In genomic region chr1:13585996-13586395, GRCh38 we compare ENCODE assay signal across 16 cellular contexts. TPM values are rescaled to one million over a fixed set of nuclear protein-coding genes. Genes with fewer than 3 reads are reported as not detected.
DNase-seq lines count a peak whose midpoint lies in the region; ATAC-seq and TF ChIP-seq lines count a peak whose summit lies in the region.
"Had no signal": no experiment of that assay in that cellular context is flagged by ENCODE, and none has a peak within 500 bp of the region (broad histone marks: within the 10 kb centered on the region; RNA-seq: fewer than 3 reads in every experiment).

No MANE protein-coding gene starts in this region.

- H3K79me1 ChIP-seq in mesenchymal stem cell (replicated peaks; ENCODE audit: low read length, poor library complexity, severe bottlenecking) = no peaks in the 10 kb centered on the region

- peak overlapping the region; percentile 96 for H3K9ac ChIP-seq in mesenchymal stem cell (ENCODE audit: low read length)

- H3K36me3 Mint-ChIP-seq in stimulated activated effector memory CD8-positive, alpha-beta T cell treated with anti-CD3 and anti-CD28 coated beads, Interleukin-12 subunit alpha, Interleukin-12 subunit beta, amount 100 ng/mL, for 72 hours = no peaks in the 10 kb centered on the region
- H3K36me3 Mint-ChIP-seq: activated naive CD8-positive, alpha-beta T cell; naive thymus-derived CD4-positive, alpha-beta T cell had no signal

- no peak overlapping the region for H3K4me2 ChIP-seq in mesenchymal stem cell (ENCODE audit: low read length, poor library complexity, severe bottlenecking)

- no peak overlapping the region for H2BK120ac ChIP-seq in mesenchymal stem cell (ENCODE audit: low read depth, low read length)

- no peak overlapping the region for H3K23ac ChIP-seq in mesenchymal stem cell (ENCODE audit: low read length in 2 of 2)

- 71% methylated on average over 7 of the region's 7 CpGs for WGBS in mesenchymal stem cell
- WGBS in testis, 2 donors = 72 to 83% methylated on average over 7 of the region's 7 CpGs

- H3K27me3 ChIP-seq in HAP-1 (ENCODE audit: low read depth) (no peaks in the 10 kb centered on the region), dorsolateral prefrontal cortex (peaks cover 0 to 35% (median 12%) of the 10 kb centered on the region in 45 donors), mesenchymal stem cell (ENCODE audit: control insufficient read depth in 1 of 2, insufficient read depth in 1 of 2, low read length in 2 of 2) (peaks cover 18 to 34% of the 10 kb centered on the region in 2 experiments), testis (no peaks in the 10 kb centered on the region)

- H2BK5ac ChIP-seq in mesenchymal stem cell (ENCODE audit: low read depth, low read length, poor library complexity, severe bottlenecking) = no peak overlapping the region

- DNase-seq in HAP-1 (ENCODE audit: low spot score in 2 of 2) (no peak), dorsolateral prefrontal cortex (peak in 1 of 10 donors; percentile 20), mesenchymal stem cell (no peak), substantia nigra (lab: John Stamatoyannopoulos, UW) (peak in 10 of 49 donors; percentile 7 to 55 (median 27)), KG1 (lab: John Stamatoyannopoulos, UW) (no peak), testis (no peak)
- no peak for DNase-seq in activated CD4-positive, alpha-beta T cell treated with anti-CD3 and anti-CD28 coated beads for 1 hour
- DNase-seq in stimulated activated effector memory CD8-positive, alpha-beta T cell treated with anti-CD3 and anti-CD28 coated beads, Interleukin-12 subunit alpha, Interleukin-12 subunit beta, amount 100 ng/mL, for 72 hours (ENCODE audit: low spot score in 2 of 2) = no peak
- DNase-seq: activated CD4-positive, alpha-beta T cell treated with anti-CD3 and anti-CD28 coated beads for 36 hours; cortex of kidney; Kasumi-1; naive thymus-derived CD4-positive, alpha-beta T cell; NCI-H187 had no signal

- H3K4me1 ChIP-seq in HAP-1 (peaks cover 43% of the 10 kb centered on the region), mesenchymal stem cell (ENCODE audit: control insufficient read depth, insufficient read depth, low read depth, low read length) (peaks cover 6% of the 10 kb centered on the region), testis (peaks cover 3% of the 10 kb centered on the region)

- H3K4me3 Mint-ChIP-seq in stimulated activated effector memory CD8-positive, alpha-beta T cell treated with anti-CD3 and anti-CD28 coated beads, Interleukin-12 subunit alpha, Interleukin-12 subunit beta, amount 100 ng/mL, for 72 hours = no peak overlapping the region
- H3K4me3 Mint-ChIP-seq: activated CD4-positive, alpha-beta T cell treated with anti-CD3 and anti-CD28 coated beads for 36 hours; activated naive CD8-positive, alpha-beta T cell; naive thymus-derived CD4-positive, alpha-beta T cell; T-helper 1 cell treated with Interleukin-12 subunit alpha and Interleukin-12 subunit beta and Interleukin-4 antibody, amounts not matched to agents 30 μg/mL and 1 μg/mL, for 36 hours had no signal

- H2AK5ac ChIP-seq in mesenchymal stem cell (ENCODE audit: low read length, severe bottlenecking) = no peak overlapping the region

- no peak for ATAC-seq in stimulated activated effector memory CD8-positive, alpha-beta T cell treated with anti-CD3 and anti-CD28 coated beads, Interleukin-12 subunit alpha, Interleukin-12 subunit beta, amount 100 ng/mL, for 72 hours
- ATAC-seq: activated CD4-positive, alpha-beta T cell treated with anti-CD3 and anti-CD28 coated beads for 36 hours; HCT116; naive thymus-derived CD4-positive, alpha-beta T cell had no signal

- H3K18ac ChIP-seq in mesenchymal stem cell (ENCODE audit: low read depth in 1 of 2, low read length in 2 of 2) = no peak overlapping the region

- no peak for TF ChIP-seq POLR2A in testis (IDR thresholded peaks at IDR 0.05)

- in situ Hi-C loops in HAP-1 (cut with MboI; ENCODE audit: low sequenced_read_pairs) = no loop called here

- H3K36me3 ChIP-seq in HAP-1 (replicated peaks) = peaks cover 10% of the 10 kb centered on the region
- H3K36me3 ChIP-seq in mesenchymal stem cell (ENCODE audit: control insufficient read depth in 1 of 2, insufficient read depth in 2 of 2, low read depth in 1 of 2, low read length in 2 of 2) = no peaks in the 10 kb centered on the region
- no peaks in the 10 kb centered on the region for H3K36me3 ChIP-seq in testis (ENCODE audit: low read depth, missing control alignments)

- no peak overlapping the region for H3K4ac ChIP-seq in mesenchymal stem cell (ENCODE audit: low read depth in 1 of 2, low read length in 2 of 2)

- H4K91ac ChIP-seq in mesenchymal stem cell (ENCODE audit: low read length) = no peak overlapping the region

- TF ChIP-seq CTCF in dorsolateral prefrontal cortex (IDR thresholded peaks at IDR 0.05 in 54 of 56, conservative IDR thresholded peaks at IDR 0.05 in 2 of 56; ENCODE audit: low read depth in 1 of 56, partially characterized antibody in 56 of 56) (no peak), testis (IDR thresholded peaks at IDR 0.05) (no peak)

- H3K27ac ChIP-seq in dorsolateral prefrontal cortex (peak overlapping the region in 48 of 59 donors; percentile 1 to 87 (median 64)), mesenchymal stem cell (ENCODE audit: low read length, poor library complexity, severe bottlenecking) (no peak overlapping the region), substantia nigra (ENCODE audit: low read depth, low read length, poor library complexity, severe bottlenecking) (peak overlapping the region; percentile 13), testis (no peak overlapping the region)

- H3K14ac ChIP-seq in mesenchymal stem cell (ENCODE audit: low read length in 2 of 2) = no peak overlapping the region

- H2BK15ac ChIP-seq in mesenchymal stem cell (ENCODE audit: low read depth, poor library complexity, severe bottlenecking) = peak overlapping the region; percentile 78

- H3K4me3 ChIP-seq in HAP-1 = peak overlapping the region; percentile 12
- peak overlapping the region in 34 of 59 donors; percentile 0 to 74 (median 27) for H3K4me3 ChIP-seq in dorsolateral prefrontal cortex
- H3K4me3 ChIP-seq in mesenchymal stem cell (ENCODE audit: insufficient read depth in 1 of 2, low read depth in 1 of 2, low read length in 2 of 2) = peak overlapping the region in 1 of 2 experiments; percentile 88
- H3K4me3 ChIP-seq in testis = no peak overlapping the region

- no peaks in the 10 kb centered on the region for H3K9me3 ChIP-seq in HAP-1
- no peaks in the 10 kb centered on the region for H3K9me3 ChIP-seq in mesenchymal stem cell (ENCODE audit: control insufficient read depth, low read length)
- no peaks in the 10 kb centered on the region for H3K9me3 ChIP-seq in testis

- intact Hi-C loops in dorsolateral prefrontal cortex (cut with DNase I) (no loop called here), testis (cut with DNase I; ENCODE audit: low total_unique reads) (no loop called here)

- H3K4me1 Mint-ChIP-seq in stimulated activated effector memory CD8-positive, alpha-beta T cell treated with anti-CD3 and anti-CD28 coated beads, Interleukin-12 subunit alpha, Interleukin-12 subunit beta, amount 100 ng/mL, for 72 hours = no peaks in the 10 kb centered on the region
- H3K4me1 Mint-ChIP-seq: activated CD4-positive, alpha-beta T cell treated with anti-CD3 and anti-CD28 coated beads for 36 hours had no signal

- H3K27ac Mint-ChIP-seq in stimulated activated effector memory CD8-positive, alpha-beta T cell treated with anti-CD3 and anti-CD28 coated beads, Interleukin-12 subunit alpha, Interleukin-12 subunit beta, amount 100 ng/mL, for 72 hours = no peak overlapping the region
- H3K27ac Mint-ChIP-seq: activated CD4-positive, alpha-beta T cell treated with anti-CD3 and anti-CD28 coated beads for 36 hours; activated naive CD8-positive, alpha-beta T cell; naive thymus-derived CD4-positive, alpha-beta T cell; T-helper 1 cell treated with Interleukin-12 subunit alpha and Interleukin-12 subunit beta and Interleukin-4 antibody, amounts not matched to agents 30 μg/mL and 1 μg/mL, for 36 hours had no signal

- H2AFZ ChIP-seq in mesenchymal stem cell (ENCODE audit: low read depth, low read length) = no peak overlapping the region

- H4K8ac ChIP-seq in mesenchymal stem cell (ENCODE audit: low read length) = no peak overlapping the region

- no peak overlapping the region for H2BK12ac ChIP-seq in mesenchymal stem cell (ENCODE audit: low read length in 2 of 2)

- H3K9me3 Mint-ChIP-seq in stimulated activated effector memory CD8-positive, alpha-beta T cell treated with anti-CD3 and anti-CD28 coated beads, Interleukin-12 subunit alpha, Interleukin-12 subunit beta, amount 100 ng/mL, for 72 hours = no peaks in the 10 kb centered on the region
- H3K9me3 Mint-ChIP-seq: T-helper 1 cell treated with Interleukin-12 subunit alpha and Interleukin-12 subunit beta and Interleukin-4 antibody, amounts not matched to agents 30 μg/mL and 1 μg/mL, for 36 hours had no signal

RNA-seq across cellular contexts. Expression of gene PDPN, which starts 2.4 kb away (rescaled TPM):
- total RNA-seq in dorsolateral prefrontal cortex = 10 to 100 TPM in 47 of 120 experiments, 1 to 10 TPM in 73; 3.9 to 37.7 (median 9.2) TPM
- polyA plus RNA-seq in mesenchymal stem cell (2013, experiment 1 of 2) = 161 TPM
- 163 TPM for polyA plus RNA-seq in mesenchymal stem cell (2013, experiment 2 of 2)
- 1 to 10 TPM; 6.5 to 8.7 TPM for total RNA-seq in testis
- polyA plus RNA-seq in testis (ENCODE audit: insufficient read depth, low read depth, low replicate concordance) = 14.3 TPM
- total RNA-seq: activated CD4-positive, alpha-beta T cell treated with anti-CD3 and anti-CD28 coated beads for 36 hours had no signal
- polyA plus RNA-seq: naive thymus-derived CD4-positive, alpha-beta T cell had no signal

Comparison
In these comparisons a context has a peak if more than half of its experiments do, and no peak if none do; other contexts are left out.
1. H3K4me3 ChIP-seq: peak in HAP-1 (single experiment) and dorsolateral prefrontal cortex (34 of 59); none in testis (0 of 2).
2. H3K27ac ChIP-seq: peak in dorsolateral prefrontal cortex (48 of 59) and substantia nigra (single experiment); none in mesenchymal stem cell (single experiment) and testis (0 of 2).